In genomic region chr13:61916483-61916882, GRCh38 we compare ENCODE assay signal across 9 cellular contexts.
"Had no signal": no experiment of that assay in that cellular context is flagged by ENCODE, and none has a peak within 500 bp of the region (broad histone marks: within the 10 kb centered on the region; RNA-seq: fewer than 3 reads in every experiment).

No MANE protein-coding gene starts in this region.

- H3K27ac ChIP-seq: HL-60 had no signal

- H3K4me3 ChIP-seq: GM23338 had no signal

- DNase-seq: H9, HCEC 1CT, HFFc6, KBM-7 had no signal

- FAIRE-seq: H1, H54, HepG2 had no signal
